In genomic region chr1:190416239-190416638, GRCh38 we compare ENCODE assay signal across 18 cellular contexts.
DNase-seq lines count a peak whose midpoint lies in the region; ATAC-seq, FAIRE-seq and TF ChIP-seq lines count a peak whose summit lies in the region.
"Had no signal": no experiment of that assay in that cellular context is flagged by ENCODE, and none has a peak within 500 bp of the region (broad histone marks: within the 10 kb centered on the region; RNA-seq: fewer than 3 reads in every experiment).

No MANE protein-coding gene starts in this region.

- no peaks in the 10 kb centered on the region for H3K79me2 ChIP-seq in mesendoderm (ENCODE audit: control insufficient read depth, insufficient read depth, low read length)

- H4K8ac ChIP-seq in mesendoderm (ENCODE audit: low read depth, low read length) = no peak overlapping the region

- WGBS in mesendoderm (ENCODE audit: extremely low coverage, insufficient coverage, low lambda C conversion rate) = no CpG with 5 or more reads among the region's 1 CpG
- 85% methylated on average over 1 of the region's 1 CpG for WGBS in suprapubic skin

- intact Hi-C loops in left colon (cut with DNase I, micrococcal nuclease) = no loop called here

- TF ChIP-seq POLR2A in suprapubic skin (IDR thresholded peaks at IDR 0.05) = no peak

- H3K27me3 ChIP-seq in mesendoderm (ENCODE audit: insufficient read depth, low read length, poor library complexity) (no peaks in the 10 kb centered on the region), suprapubic skin (no peaks in the 10 kb centered on the region)
- H3K27me3 ChIP-seq: uterus had no signal

- H3K9me3 ChIP-seq in suprapubic skin = no peaks in the 10 kb centered on the region
- H3K9me3 ChIP-seq: uterus had no signal

- TF ChIP-seq CTCF in suprapubic skin (IDR thresholded peaks at IDR 0.05) = no peak

- ATAC-seq in left colon = no peak
- ATAC-seq: naive thymus-derived CD4-positive, alpha-beta T cell had no signal

- no peak overlapping the region for H2BK15ac ChIP-seq in mesendoderm (replicated peaks; ENCODE audit: low read depth)

- H2BK5ac ChIP-seq in mesendoderm (ENCODE audit: low read length) = no peak overlapping the region

- peak; percentile 26 for FAIRE-seq in TTC549 (lab: Jason Lieb, UNC)
- no peak for FAIRE-seq in frontal cortex (lab: Jason Lieb, UNC)
- FAIRE-seq: RCC 7860 had no signal

- no peak for TF ChIP-seq EP300 in suprapubic skin (IDR thresholded peaks at IDR 0.05)

- H3K4me3 ChIP-seq in mesendoderm (ENCODE audit: low read length) (no peak overlapping the region), suprapubic skin (no peak overlapping the region)
- H3K4me3 ChIP-seq: uterus had no signal

- H2AK5ac ChIP-seq in mesendoderm (ENCODE audit: low read length) = no peak overlapping the region

- no peak overlapping the region for H3K9ac ChIP-seq in mesendoderm (ENCODE audit: low read length)

- H3K23ac ChIP-seq in mesendoderm (ENCODE audit: low read length) = no peak overlapping the region

- H3K4me1 ChIP-seq in mesendoderm (ENCODE audit: control insufficient read depth, low read depth, low read length) (no peaks in the 10 kb centered on the region), suprapubic skin (no peaks in the 10 kb centered on the region)
- H3K4me1 ChIP-seq: uterus had no signal

- H3K56ac ChIP-seq in mesendoderm (ENCODE audit: low read length) = no peak overlapping the region

- H4K5ac ChIP-seq in mesendoderm (ENCODE audit: low read length) = no peak overlapping the region

- no peaks in the 10 kb centered on the region for H3K36me3 ChIP-seq in mesendoderm (ENCODE audit: control insufficient read depth, insufficient read depth, low read length)
- H3K36me3 ChIP-seq in suprapubic skin = no peaks in the 10 kb centered on the region
- H3K36me3 ChIP-seq: uterus had no signal

- H3K4me2 ChIP-seq in mesendoderm (ENCODE audit: low read length) = no peak overlapping the region

- no peak overlapping the region for H2BK120ac ChIP-seq in mesendoderm (ENCODE audit: low read depth, low read length)

- peak; percentile 29 for DNase-seq in D341Med (ENCODE audit: low spot score)
- peak; percentile 39 for DNase-seq in NAMALWA (ENCODE audit: low spot score)
- DNase-seq in mesendoderm = peak; percentile 16
- DNase-seq in suprapubic skin (ENCODE audit: low spot score in 2 of 2) = no peak
- DNase-seq in frontal cortex (ENCODE audit: low spot score in 2 of 2) = no peak
- no peak for DNase-seq in NOMO-1 treated with DMSO at 0.1 percent for 48 hours (lab: John Stamatoyannopoulos, UW; ENCODE audit: unreplicated experiment)
- no peak for DNase-seq in left colon
- DNase-seq: activated CD4-positive, alpha-beta T cell treated with anti-CD3 and anti-CD28 coated beads, Interleukin-2, amount 10 ng/mL, durations not matched to agents 24 days and 14 days; activated effector memory CD4-positive, alpha-beta T cell treated with anti-CD3 and anti-CD28 coated beads, Interleukin-2, amount 50 U/mL, for 16 hours; amniotic stem cell; caudate nucleus; effector memory CD4-positive, alpha-beta T cell; naive thymus-derived CD4-positive, alpha-beta T cell; NCI-H187 treated with DMSO at 0.1 percent for 48 hours; NCI-H510A treated with DMSO at 0.1 percent for 48 hours; uterus had no signal

- H3K18ac ChIP-seq in mesendoderm (ENCODE audit: low read length) = no peak overlapping the region

- no peaks in the 10 kb centered on the region for H3K79me1 ChIP-seq in mesendoderm (ENCODE audit: low read length)

- H3K27ac ChIP-seq in mesendoderm (ENCODE audit: low read depth, low read length) = no peak overlapping the region
- H3K27ac ChIP-seq in suprapubic skin = no peak overlapping the region
- H3K27ac ChIP-seq: uterus had no signal

- H3K4ac ChIP-seq in mesendoderm (ENCODE audit: low read depth, low read length) = no peak overlapping the region

Comparison
In these comparisons a context has a peak if more than half of its experiments do, and no peak if none do; other contexts are left out.
1. DNase-seq: peak in D341Med (single experiment), NAMALWA (single experiment) and mesendoderm (single experiment); none in suprapubic skin (0 of 2), frontal cortex (0 of 2), NOMO-1 treated with DMSO at 0.1 percent for 48 hours (single experiment) and left colon (0 of 2).